8 cellular contexts compared by ENCODE assay signal in genomic region chr13:101416181-101417042, GRCh38. TPM values are rescaled to one million over a fixed set of nuclear protein-coding genes. Genes with fewer than 3 reads are reported as not detected.
DNase-seq lines count a peak whose midpoint lies in the region; ATAC-seq and TF ChIP-seq lines count a peak whose summit lies in the region.

Gene NALCN (minus strand): TSS chr13:101416508. CDS start chr13:101399126, 17,382 bp downstream.

- POLR2A ChIA-PET in activated CD8-positive, alpha-beta T cell treated with anti-CD3 and anti-CD28 coated beads, Interleukin-2, amount 10 ng/mL, durations not matched to agents 7 days and 5 days (lab: Charles Lee): no interaction called here
- POLR2A ChIA-PET in activated CD8-positive, alpha-beta T cell treated with anti-CD3 and anti-CD28 coated beads for 36 hours (lab: Charles Lee): no interaction called here

- H3K9me3 ChIP-seq in ovary: no peaks in the 10 kb centered on the region

- no peak for TF ChIP-seq CTCF in activated CD8-positive, alpha-beta T cell treated with anti-CD3 and anti-CD28 coated beads for 36 hours (IDR thresholded peaks at IDR 0.05)
- no peak for TF ChIP-seq CTCF in ovary (IDR thresholded peaks at IDR 0.05)

- H3K36me3 ChIP-seq in ovary: no peaks in the 10 kb centered on the region

- H3K27me3 ChIP-seq in ovary: no peaks in the 10 kb centered on the region

- DNase-seq in activated CD8-positive, alpha-beta T cell treated with anti-CD3 and anti-CD28 coated beads, Interleukin-2, amount 10 ng/mL, durations not matched to agents 7 days and 5 days: no peak
- no peak for DNase-seq in activated CD8-positive, alpha-beta T cell treated with anti-CD3 and anti-CD28 coated beads for 36 hours
- peak; percentile 24 to 78 for DNase-seq in SW 1271 (lab: John Stamatoyannopoulos, UW)
- peak; percentile 25 for DNase-seq in glomerular visceral epithelial cell (ENCODE audit: extremely low spot score)
- DNase-seq in ovary: peak in 2 of 5 donors; percentile 15 to 65
- DNase-seq in stimulated activated CD4-positive, alpha-beta T cell treated with anti-CD3 and anti-CD28 coated beads, Interleukin-4, amount 100 ng/mL, for 1 hour: no peak

- H3K4me3 ChIP-seq in ovary: peak within 1 kb of the TSS; percentile 15

- 1 to 3% (median 1%) methylated on average over 46 to 85 of the region's 85 CpGs for WGBS in ovary, 3 donors

- H3K9me3 Mint-ChIP-seq in activated CD8-positive, alpha-beta T cell treated with anti-CD3 and anti-CD28 coated beads, Interleukin-2, amount 10 ng/mL, durations not matched to agents 7 days and 5 days (ENCODE audit: insufficient read depth): no peaks in the 10 kb centered on the region
- H3K9me3 Mint-ChIP-seq in activated CD8-positive, alpha-beta T cell treated with anti-CD3 and anti-CD28 coated beads for 36 hours: no peaks in the 10 kb centered on the region

- no peak for TF ChIP-seq EP300 in ovary (IDR thresholded peaks at IDR 0.05)

- peaks cover 31% of the 10 kb centered on the region for H3K27me3 Mint-ChIP-seq in activated CD8-positive, alpha-beta T cell treated with anti-CD3 and anti-CD28 coated beads, Interleukin-2, amount 10 ng/mL, durations not matched to agents 7 days and 5 days (ENCODE audit: low read depth)
- peaks cover 35% of the 10 kb centered on the region for H3K27me3 Mint-ChIP-seq in activated CD8-positive, alpha-beta T cell treated with anti-CD3 and anti-CD28 coated beads for 36 hours

- TF ChIP-seq POLR2A in ovary (IDR thresholded peaks at IDR 0.05): no peak

- H3K27ac Mint-ChIP-seq in activated CD8-positive, alpha-beta T cell treated with anti-CD3 and anti-CD28 coated beads, Interleukin-2, amount 10 ng/mL, durations not matched to agents 7 days and 5 days: no peak within 1 kb of the TSS
- H3K27ac Mint-ChIP-seq in activated CD8-positive, alpha-beta T cell treated with anti-CD3 and anti-CD28 coated beads for 36 hours: no peak within 1 kb of the TSS

- H3K4me1 ChIP-seq in ovary (ENCODE audit: insufficient read depth): no peaks in the 10 kb centered on the region

- H3K27ac ChIP-seq in ovary: peak within 1 kb of the TSS in 1 of 2 donors; percentile 40

- no peaks in the 10 kb centered on the region for H3K36me3 Mint-ChIP-seq in activated CD8-positive, alpha-beta T cell treated with anti-CD3 and anti-CD28 coated beads, Interleukin-2, amount 10 ng/mL, durations not matched to agents 7 days and 5 days (ENCODE audit: low read depth)
- H3K36me3 Mint-ChIP-seq in activated CD8-positive, alpha-beta T cell treated with anti-CD3 and anti-CD28 coated beads for 36 hours (ENCODE audit: low read depth): no peaks in the 10 kb centered on the region

- ATAC-seq in activated CD8-positive, alpha-beta T cell treated with anti-CD3 and anti-CD28 coated beads, Interleukin-2, amount 10 ng/mL, durations not matched to agents 7 days and 5 days: peak; percentile 58
- no peak for ATAC-seq in activated CD8-positive, alpha-beta T cell treated with anti-CD3 and anti-CD28 coated beads for 36 hours
- ATAC-seq in HG03354 (IDR thresholded peaks at IDR 0.05; ENCODE audit: poor library complexity, severe bottlenecking, unreplicated experiment): no peak
- ATAC-seq in HG02938 (IDR thresholded peaks at IDR 0.05; ENCODE audit: unreplicated experiment): no peak

- intact Hi-C loops in activated CD8-positive, alpha-beta T cell treated with anti-CD3 and anti-CD28 coated beads for 36 hours (cut with micrococcal nuclease): no loop called here
- intact Hi-C loops in ovary (cut with DNase I): no loop called here

- no peak within 1 kb of the TSS for H3K4me3 Mint-ChIP-seq in activated CD8-positive, alpha-beta T cell treated with anti-CD3 and anti-CD28 coated beads, Interleukin-2, amount 10 ng/mL, durations not matched to agents 7 days and 5 days
- no peak within 1 kb of the TSS for H3K4me3 Mint-ChIP-seq in activated CD8-positive, alpha-beta T cell treated with anti-CD3 and anti-CD28 coated beads for 36 hours

- CTCF ChIA-PET in activated CD8-positive, alpha-beta T cell treated with anti-CD3 and anti-CD28 coated beads, Interleukin-2, amount 10 ng/mL, durations not matched to agents 7 days and 5 days (lab: Charles Lee): no interaction called here
- CTCF ChIA-PET in activated CD8-positive, alpha-beta T cell treated with anti-CD3 and anti-CD28 coated beads for 36 hours (lab: Charles Lee): no interaction called here

- H3K4me1 Mint-ChIP-seq in activated CD8-positive, alpha-beta T cell treated with anti-CD3 and anti-CD28 coated beads, Interleukin-2, amount 10 ng/mL, durations not matched to agents 7 days and 5 days (ENCODE audit: low read depth): no peaks in the 10 kb centered on the region
- H3K4me1 Mint-ChIP-seq in activated CD8-positive, alpha-beta T cell treated with anti-CD3 and anti-CD28 coated beads for 36 hours (ENCODE audit: low read depth): no peaks in the 10 kb centered on the region

RNA-seq across cellular contexts. Expression of gene NALCN, which starts in this region (rescaled TPM):
- not detected for total RNA-seq in activated CD8-positive, alpha-beta T cell treated with anti-CD3 and anti-CD28 coated beads, Interleukin-2, amount 10 ng/mL, durations not matched to agents 7 days and 5 days
- total RNA-seq in activated CD8-positive, alpha-beta T cell treated with anti-CD3 and anti-CD28 coated beads for 36 hours: not detected
- total RNA-seq in ovary: 10 to 100 TPM in 1 of 7 donors, 1 to 10 TPM in 4, under 1 TPM in 2; 0.60 to 21.6 (median 1.4) TPM
- 1 to 10 TPM in 1 of 2 donors, under 1 TPM in 1; 0.17 to 2.0 TPM for polyA plus RNA-seq in ovary

Comparison
In these comparisons a context has a peak if more than half of its experiments do, and no peak if none do; other contexts are left out.
1. Peak in ATAC-seq in activated CD8-positive, alpha-beta T cell treated with anti-CD3 and anti-CD28 coated beads, Interleukin-2, amount 10 ng/mL, durations not matched to agents 7 days and 5 days; RNA of the gene not detected or under 1 TPM.
2. DNase-seq: peak in SW 1271 (2 of 2) and glomerular visceral epithelial cell (single experiment); none in activated CD8-positive, alpha-beta T cell treated with anti-CD3 and anti-CD28 coated beads, Interleukin-2, amount 10 ng/mL, durations not matched to agents 7 days and 5 days (single experiment), activated CD8-positive, alpha-beta T cell treated with anti-CD3 and anti-CD28 coated beads for 36 hours (single experiment) and stimulated activated CD4-positive, alpha-beta T cell treated with anti-CD3 and anti-CD28 coated beads, Interleukin-4, amount 100 ng/mL, for 1 hour (single experiment).